ENCODE assay signal across 9 cellular contexts in genomic region chr18:5058768-5059539, GRCh38.
A peak's percentile ranks its signal among the peaks of the same experiment; 100 is the strongest.
DNase-seq lines count a peak whose midpoint lies in the region; ATAC-seq and TF ChIP-seq lines count a peak whose summit lies in the region.
"Had no signal": no experiment of that assay in that cellular context is flagged by ENCODE, and none has a peak within 500 bp of the region (broad histone marks: within the 10 kb centered on the region; RNA-seq: fewer than 3 reads in every experiment).

No MANE protein-coding gene starts in this region.

- no peaks in the 10 kb centered on the region for H3K9me3 ChIP-seq in esophagus muscularis mucosa
- H3K9me3 ChIP-seq: A549 had no signal

- no peak for ATAC-seq in GM21619 (IDR thresholded peaks at IDR 0.05; ENCODE audit: unreplicated experiment)
- ATAC-seq: A549 had no signal

- no peaks in the 10 kb centered on the region for H3K36me3 ChIP-seq in esophagus muscularis mucosa

- H3K4me1 ChIP-seq in esophagus muscularis mucosa: no peaks in the 10 kb centered on the region
- H3K4me1 ChIP-seq: A549 had no signal

- H3K27me3 ChIP-seq in esophagus muscularis mucosa: peaks cover 0 to 4% (median 0%) of the 10 kb centered on the region in 4 donors

- H3K4me3 ChIP-seq in esophagus muscularis mucosa: no peak overlapping the region
- H3K4me3 ChIP-seq: A549 had no signal

- DNase-seq in NCI-H2171 (lab: John Stamatoyannopoulos, UW): peak; percentile 77
- DNase-seq in NCI-H2171 treated with DMSO at 0.1 percent for 48 hours (lab: John Stamatoyannopoulos, UW): no peak
- DNase-seq in NAMALWA (ENCODE audit: low spot score): peak; percentile 10
- peak; percentile 23 for DNase-seq in activated naive CD4-positive, alpha-beta T cell treated with anti-CD3 and anti-CD28 coated beads, Interleukin-2, amount 50 U/mL, for 16 hours
- DNase-seq in stimulated activated CD8-positive, alpha-beta memory T cell treated with anti-CD3 and anti-CD28 coated beads, Interleukin-4, amount 100 ng/mL, for 48 hours: peak; percentile 42
- no peak for DNase-seq in esophagus muscularis mucosa (ENCODE audit: extremely low spot score)
- DNase-seq in NCI-H1417 treated with DMSO at 0.1 percent for 48 hours (lab: John Stamatoyannopoulos, UW): no peak

- intact Hi-C loops in esophagus muscularis mucosa (cut with DNase I): loop anchor here (10.0 kb wide), 2 partner anchors 56 to 954 kb away; no protein-coding TSS in a partner anchor

- TF ChIP-seq CTCF in esophagus muscularis mucosa (IDR thresholded peaks at IDR 0.05): no peak

- WGBS in esophagus muscularis mucosa: 54% methylated on average over 12 of the region's 12 CpGs

- no peak for TF ChIP-seq POLR2A in esophagus muscularis mucosa (IDR thresholded peaks at IDR 0.05; ENCODE audit: low read depth)

- H3K27ac ChIP-seq in esophagus muscularis mucosa (replicated peaks in 1 of 4): peak overlapping the region in 2 of 4 donors; percentile 8 to 28
- H3K27ac ChIP-seq: A549 had no signal

- no peak for TF ChIP-seq EP300 in esophagus muscularis mucosa (IDR thresholded peaks at IDR 0.05)

Comparison
In these comparisons a context has a peak if more than half of its experiments do, and no peak if none do; other contexts are left out.
1. DNase-seq: peak in NCI-H2171 (single experiment), NAMALWA (single experiment), activated naive CD4-positive, alpha-beta T cell treated with anti-CD3 and anti-CD28 coated beads, Interleukin-2, amount 50 U/mL, for 16 hours (single experiment) and stimulated activated CD8-positive, alpha-beta memory T cell treated with anti-CD3 and anti-CD28 coated beads, Interleukin-4, amount 100 ng/mL, for 48 hours (single experiment); none in NCI-H2171 treated with DMSO at 0.1 percent for 48 hours (single experiment), esophagus muscularis mucosa (single experiment) and NCI-H1417 treated with DMSO at 0.1 percent for 48 hours (single experiment).